25 cellular contexts compared by ENCODE assay signal in genomic region chr10:87642988-87643387, GRCh38. TPM values are rescaled to one million over a fixed set of nuclear protein-coding genes. Genes with fewer than 3 reads are reported as not detected.
A peak's percentile ranks its signal among the peaks of the same experiment; 100 is the strongest.
DNase-seq lines count a peak whose midpoint lies in the region; ATAC-seq, FAIRE-seq and TF ChIP-seq lines count a peak whose summit lies in the region.
"Had no signal": no experiment of that assay in that cellular context is flagged by ENCODE, and none has a peak within 500 bp of the region (broad histone marks: within the 10 kb centered on the region; RNA-seq: fewer than 3 reads in every experiment).

No MANE protein-coding gene starts in this region.

- H3K27me3 ChIP-seq in adipocyte (replicated peaks; ENCODE audit: control insufficient read depth, insufficient read depth, low read length) (no peaks in the 10 kb centered on the region), thyroid gland (no peaks in the 10 kb centered on the region)

- peak; percentile 31 for FAIRE-seq in GM12891 (lab: Jason Lieb, UNC)
- FAIRE-seq: A549, GM12892, H1 had no signal

- intact Hi-C loops in thyroid gland (cut with DNase I), result no loop called here

- TF ChIP-seq CTCF in thyroid gland (IDR thresholded peaks at IDR 0.05), result no peak

- H3K27ac ChIP-seq in epithelial cell of prostate (no peak overlapping the region), thyroid gland (peak overlapping the region in 2 of 3 donors; percentile 71 to 78)
- H3K27ac ChIP-seq: A549, KMS-11 had no signal

- no peak for ATAC-seq in GM18517 (IDR thresholded peaks at IDR 0.05; ENCODE audit: unreplicated experiment)
- ATAC-seq in left lobe of liver, result no peak
- ATAC-seq: A549; CD8-positive, alpha-beta T cell; HCT116 had no signal

- no peaks in the 10 kb centered on the region for H3K36me3 ChIP-seq in adipocyte (ENCODE audit: control insufficient read depth, insufficient read depth, low read length, severe bottlenecking)
- H3K36me3 ChIP-seq in thyroid gland, result no peaks in the 10 kb centered on the region

- H3K9ac ChIP-seq in adipocyte (ENCODE audit: low read length), result no peak overlapping the region
- H3K9ac ChIP-seq: KMS-11 had no signal

- H3K9me3 ChIP-seq in adipocyte (ENCODE audit: control insufficient read depth, low read length) (no peaks in the 10 kb centered on the region), thyroid gland (no peaks in the 10 kb centered on the region)

- DNase-seq in GM12891 (ENCODE audit: insufficient read length, low spot score) (no peak), adipocyte (ENCODE audit: low read depth) (peak; percentile 1), epithelial cell of prostate (ENCODE audit: low read depth, low spot score) (peak; percentile 55), thyroid gland (no peak), left lobe of liver (ENCODE audit: low spot score) (no peak), NCI-H1417 treated with DMSO at 0.1 percent for 48 hours (lab: John Stamatoyannopoulos, UW) (no peak)
- DNase-seq: C1 segment of cervical spinal cord; Caco-2; CD8-positive, alpha-beta T cell; EL; GDM1; NCI-H1092 treated with DMSO at 0.1 percent for 48 hours; NCI-H1436 treated with DMSO at 0.1 percent for 48 hours; NCI-H187 treated with DMSO at 0.1 percent for 48 hours; NCI-H2107; NCI-H2227 treated with DMSO at 0.1 percent for 48 hours; NCI-H69; RPMI8226; SHP77 treated with DMSO at 0.1 percent for 48 hours had no signal

- TF ChIP-seq POLR2A in GM12891 (IDR thresholded peaks at IDR 0.05; ENCODE audit: low read depth, low read length) (no peak), thyroid gland (IDR thresholded peaks at IDR 0.05) (no peak)

- H3K4me3 ChIP-seq in adipocyte (ENCODE audit: low read length), result no peak overlapping the region
- no peak overlapping the region for H3K4me3 ChIP-seq in thyroid gland (replicated peaks in 1 of 3)
- H3K4me3 ChIP-seq: A549 had no signal

- H3K4me1 ChIP-seq in adipocyte (ENCODE audit: control insufficient read depth, insufficient read depth, low read length), result no peaks in the 10 kb centered on the region
- peaks cover 4 to 10% of the 10 kb centered on the region in 2 donors for H3K4me1 ChIP-seq in thyroid gland

TF ChIP-seq in GM12891, 5 proteins besides CTCF, POLR2A, EP300 and RAD21:
- TF ChIP-seq PAX5 (IDR thresholded peaks at IDR 0.05; ENCODE audit: insufficient read depth, low read length, severe bottlenecking), result no peak
- peak; percentile 43 for TF ChIP-seq SPI1 (IDR thresholded peaks at IDR 0.05; ENCODE audit: low read depth, low read length)

RNA-seq across cellular contexts. Expression of gene PAPSS2, which starts 16.7 kb away (rescaled TPM):
- 2.6 TPM for polyA plus RNA-seq in GM12891 (2012; ENCODE audit: low read depth, missing spikeins)
- total RNA-seq in thyroid gland (10 to 100 TPM; 25.5 to 32.1 (median 28.8) TPM), left lobe of liver (120 TPM)
- total RNA-seq: CD8-positive, alpha-beta T cell had no signal

Comparison
In these comparisons a context has a peak if more than half of its experiments do, and no peak if none do; other contexts are left out.
1. DNase-seq: peak in adipocyte (single experiment) and epithelial cell of prostate (single experiment); none in GM12891 (single experiment), thyroid gland (0 of 2), left lobe of liver (single experiment) and NCI-H1417 treated with DMSO at 0.1 percent for 48 hours (single experiment).